ENCODE assay signal across 8 cellular contexts in genomic region chr11:62671604-62672528, GRCh38. TPM values are rescaled to one million over a fixed set of nuclear protein-coding genes. Genes with fewer than 3 reads are reported as not detected.
DNase-seq lines count a peak whose midpoint lies in the region; ATAC-seq and TF ChIP-seq lines count a peak whose summit lies in the region.

LBHD1 (minus strand) TSS chr11:62672267; CDS start chr11:62670031, 2,236 bp downstream.
A gene with protein sequence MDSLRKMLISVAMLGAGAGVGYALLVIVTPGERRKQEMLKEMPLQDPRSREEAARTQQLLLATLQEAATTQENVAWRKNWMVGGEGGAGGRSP (plus strand): TSS chr11:62671673. CDS start chr11:62671746, 73 bp downstream.

- peak within 1 kb of the TSS; percentile 80 for H2BK5ac ChIP-seq in trophoblast cell (ENCODE audit: low read depth, low read length, poor library complexity)

- H3K4me1 Mint-ChIP-seq in activated naive CD8-positive, alpha-beta T cell treated with anti-CD3 and anti-CD28 coated beads, Interleukin-2, amount 10 ng/mL, durations not matched to agents 7 days and 5 days, result peaks cover 35% of the 10 kb centered on the region
- H3K4me1 Mint-ChIP-seq in type B pancreatic cell (ENCODE audit: unreplicated experiment), result peaks cover 22% of the 10 kb centered on the region

- H3K4me2 ChIP-seq in trophoblast cell (ENCODE audit: low read length), result peak within 1 kb of the TSS; percentile 83

- H4K8ac ChIP-seq in trophoblast cell (ENCODE audit: low read depth, low read length), result peak within 1 kb of the TSS; percentile 91

- peak within 1 kb of the TSS; percentile 86 for H3K9ac ChIP-seq in trophoblast cell (ENCODE audit: low read length)

- peak within 1 kb of the TSS; percentile 53 for H3K4ac ChIP-seq in trophoblast cell (ENCODE audit: low read depth, low read length)

- H3K36me3 ChIP-seq in trophoblast cell (ENCODE audit: control insufficient read depth in 1 of 2, insufficient read depth in 2 of 2, low read length in 2 of 2), result peaks cover 13 to 22% of the 10 kb centered on the region in 2 experiments

- peak within 1 kb of the TSS; percentile 72 for H2BK120ac ChIP-seq in trophoblast cell (ENCODE audit: insufficient read depth, low read length, poor library complexity)

- no peaks in the 10 kb centered on the region for H3K27me3 ChIP-seq in trophoblast cell (ENCODE audit: insufficient read depth, low read length)

- peaks cover 8% of the 10 kb centered on the region for H3K36me3 Mint-ChIP-seq in activated naive CD8-positive, alpha-beta T cell treated with anti-CD3 and anti-CD28 coated beads, Interleukin-2, amount 10 ng/mL, durations not matched to agents 7 days and 5 days
- peaks cover 10% of the 10 kb centered on the region for H3K36me3 Mint-ChIP-seq in type B pancreatic cell

- intact Hi-C loops in Right ventricle myocardium superior (cut with DNase I), result no loop called here

- H3K27ac Mint-ChIP-seq in activated naive CD8-positive, alpha-beta T cell treated with anti-CD3 and anti-CD28 coated beads, Interleukin-2, amount 10 ng/mL, durations not matched to agents 7 days and 5 days, result peak within 1 kb of the TSS; percentile 91
- H3K27ac Mint-ChIP-seq in type B pancreatic cell, result peak within 1 kb of the TSS; percentile 95

- H2AFZ ChIP-seq in trophoblast cell (ENCODE audit: insufficient read depth, low read length, poor library complexity), result peak within 1 kb of the TSS; percentile 94

- no peak for TF ChIP-seq CTCF in type B pancreatic cell (conservative IDR thresholded peaks at IDR 0.05)

- H3K14ac ChIP-seq in trophoblast cell (ENCODE audit: low read length), result peak within 1 kb of the TSS; percentile 89

- peak within 1 kb of the TSS; percentile 83 for H3K4me3 ChIP-seq in trophoblast cell (ENCODE audit: low read depth, low read length)

- no peak within 1 kb of the TSS for H2BK12ac ChIP-seq in trophoblast cell (ENCODE audit: low read length)

- POLR2A ChIA-PET in activated naive CD8-positive, alpha-beta T cell treated with anti-CD3 and anti-CD28 coated beads, Interleukin-2, amount 10 ng/mL, durations not matched to agents 7 days and 5 days (lab: Charles Lee), result interaction anchor here (0.6 to 4.4 kb wide), 44 partner anchors 9 to 247 kb away, joined by 3 to 73 read pairs (median 6); partner anchors contain the start of genes B3GAT3, BSCL2, EEF1G and EML3

- peak within 1 kb of the TSS; percentile 75 for H4K12ac ChIP-seq in trophoblast cell (ENCODE audit: low read depth, low read length)

- no peaks in the 10 kb centered on the region for H3K9me3 Mint-ChIP-seq in activated naive CD8-positive, alpha-beta T cell treated with anti-CD3 and anti-CD28 coated beads, Interleukin-2, amount 10 ng/mL, durations not matched to agents 7 days and 5 days
- no peaks in the 10 kb centered on the region for H3K9me3 Mint-ChIP-seq in type B pancreatic cell

- H3K18ac ChIP-seq in trophoblast cell (ENCODE audit: low read length), result peak within 1 kb of the TSS; percentile 90

- no peaks in the 10 kb centered on the region for H3K27me3 Mint-ChIP-seq in activated naive CD8-positive, alpha-beta T cell treated with anti-CD3 and anti-CD28 coated beads, Interleukin-2, amount 10 ng/mL, durations not matched to agents 7 days and 5 days
- H3K27me3 Mint-ChIP-seq in type B pancreatic cell, result no peaks in the 10 kb centered on the region

- H4K91ac ChIP-seq in trophoblast cell (ENCODE audit: low read depth, low read length), result peak within 1 kb of the TSS; percentile 78

- peaks cover 12% of the 10 kb centered on the region for H3K79me1 ChIP-seq in trophoblast cell (ENCODE audit: low read length)

- DNase-seq in EL (peak; percentile 85), HCEC 1CT (peak; percentile 87), NCI-H1048 (lab: John Stamatoyannopoulos, UW) (peak; percentile 68), SKM-1 (lab: John Stamatoyannopoulos, UW; ENCODE audit: unreplicated experiment) (peak; percentile 67), Right ventricle myocardium superior (peak; percentile 80), trophoblast cell (peak; percentile 79 to 85), type B pancreatic cell (ENCODE audit: extremely low spot score, unreplicated experiment) (no peak)
- peak; percentile 84 for DNase-seq in activated naive CD8-positive, alpha-beta T cell treated with anti-CD3 and anti-CD28 coated beads, Interleukin-2, amount 10 ng/mL, durations not matched to agents 7 days and 5 days

- peaks cover 6% of the 10 kb centered on the region for H3K79me2 ChIP-seq in trophoblast cell (ENCODE audit: control insufficient read depth, insufficient read depth, low read length, poor library complexity)

- H3K4me1 ChIP-seq in trophoblast cell (ENCODE audit: control insufficient read depth in 1 of 2, insufficient read depth in 2 of 2, low read length in 2 of 2), result peaks cover 3 to 7% of the 10 kb centered on the region in 2 experiments

- H3K9me3 ChIP-seq in trophoblast cell (ENCODE audit: insufficient read depth, low read depth, low read length), result no peaks in the 10 kb centered on the region

- H3K4me3 Mint-ChIP-seq in activated naive CD8-positive, alpha-beta T cell treated with anti-CD3 and anti-CD28 coated beads, Interleukin-2, amount 10 ng/mL, durations not matched to agents 7 days and 5 days, result peak within 1 kb of the TSS; percentile 94
- H3K4me3 Mint-ChIP-seq in type B pancreatic cell, result peak within 1 kb of the TSS; percentile 100

- ATAC-seq in activated naive CD8-positive, alpha-beta T cell treated with anti-CD3 and anti-CD28 coated beads, Interleukin-2, amount 10 ng/mL, durations not matched to agents 7 days and 5 days (ENCODE audit: low read depth), result peak; percentile 87
- peak; percentile 87 for ATAC-seq in Right ventricle myocardium superior (ENCODE audit: poor library complexity)

- H2AK5ac ChIP-seq in trophoblast cell (ENCODE audit: low read length), result peak within 1 kb of the TSS; percentile 62

- H3K27ac ChIP-seq in trophoblast cell (ENCODE audit: low read depth, low read length), result peak within 1 kb of the TSS; percentile 91

- WGBS in trophoblast cell (ENCODE audit: extremely low coverage, insufficient coverage, insufficient read length), result no CpG with 5 or more reads among the region's 66 CpGs

- H3K23ac ChIP-seq in trophoblast cell (ENCODE audit: low read length), result no peak within 1 kb of the TSS

RNA-seq across cellular contexts. Expression of gene LBHD1, which starts in this region (rescaled TPM):
- 10 to 100 TPM; 23.5 to 23.6 TPM for total RNA-seq in activated naive CD8-positive, alpha-beta T cell treated with anti-CD3 and anti-CD28 coated beads, Interleukin-2, amount 10 ng/mL, durations not matched to agents 7 days and 5 days
- total RNA-seq in Right ventricle myocardium superior (3.2 TPM), type B pancreatic cell (ENCODE audit: low replicate concordance) (6.1 and 8.1 TPM in 2 replicates)
- 4.3 and 4.5 TPM in 2 replicates for polyA plus RNA-seq in trophoblast cell (2013)

RNA-seq across cellular contexts. Expression of the second gene that starts in this region (rescaled TPM):
- total RNA-seq in activated naive CD8-positive, alpha-beta T cell treated with anti-CD3 and anti-CD28 coated beads, Interleukin-2, amount 10 ng/mL, durations not matched to agents 7 days and 5 days, result 1 to 10 TPM; 6.7 to 6.8 TPM
- total RNA-seq in Right ventricle myocardium superior, result 7.8 TPM
- polyA plus RNA-seq in trophoblast cell (2013), result 6.3 and 6.9 TPM in 2 replicates
- 11.2 and 11.7 TPM in 2 replicates for total RNA-seq in type B pancreatic cell (ENCODE audit: low replicate concordance)
